ENCODE assay signal across 27 cellular contexts in genomic region chr1:224339422-224340033, GRCh38. TPM values are rescaled to one million over a fixed set of nuclear protein-coding genes. Genes with fewer than 3 reads are reported as not detected.
A peak's percentile ranks its signal among the peaks of the same experiment; 100 is the strongest.
DNase-seq lines count a peak whose midpoint lies in the region; ATAC-seq and TF ChIP-seq lines count a peak whose summit lies in the region.
"Had no signal": no experiment of that assay in that cellular context is flagged by ENCODE, and none has a peak within 500 bp of the region (broad histone marks: within the 10 kb centered on the region; RNA-seq: fewer than 3 reads in every experiment).

No MANE protein-coding gene starts in this region.

- no peak overlapping the region for H2BK5ac ChIP-seq in mesenchymal stem cell (ENCODE audit: low read depth, low read length, poor library complexity, severe bottlenecking)

- no peak overlapping the region for H3K18ac ChIP-seq in mesenchymal stem cell (ENCODE audit: low read depth in 1 of 2, low read length in 2 of 2)

- H3K36me3 ChIP-seq in HUES48 (ENCODE audit: control insufficient read depth, insufficient read depth, low read length) (no peaks in the 10 kb centered on the region), hepatocyte (replicated peaks; ENCODE audit: insufficient read depth, low read depth) (no peaks in the 10 kb centered on the region), mesenchymal stem cell (ENCODE audit: control insufficient read depth in 1 of 2, insufficient read depth in 2 of 2, low read depth in 1 of 2, low read length in 2 of 2) (no peaks in the 10 kb centered on the region), MG63 (no peaks in the 10 kb centered on the region)
- H3K36me3 ChIP-seq: ascending aorta, BLaER1, gastroesophageal sphincter, uterus had no signal

- peak overlapping the region; percentile 54 for H2AFZ ChIP-seq in hepatocyte
- no peak overlapping the region for H2AFZ ChIP-seq in mesenchymal stem cell (ENCODE audit: low read depth, low read length)

- H2BK120ac ChIP-seq in mesenchymal stem cell (ENCODE audit: low read depth, low read length): no peak overlapping the region

- H3K9me3 ChIP-seq in HUES48 (ENCODE audit: control insufficient read depth, insufficient read depth, low read length): peaks cover 23% of the 10 kb centered on the region
- no peaks in the 10 kb centered on the region for H3K9me3 ChIP-seq in hepatocyte (ENCODE audit: low read depth)
- H3K9me3 ChIP-seq in mesenchymal stem cell (ENCODE audit: control insufficient read depth, low read length): peaks cover 18% of the 10 kb centered on the region
- H3K9me3 ChIP-seq in MG63: peaks cover 25% of the 10 kb centered on the region

- H4K20me1 ChIP-seq in hepatocyte (ENCODE audit: insufficient read depth, poor library complexity, severe bottlenecking): no peaks in the 10 kb centered on the region
- H4K20me1 ChIP-seq: BLaER1 had no signal

- no peak overlapping the region for H3K23ac ChIP-seq in mesenchymal stem cell (ENCODE audit: low read length in 2 of 2)

- no peak overlapping the region for H2AK5ac ChIP-seq in mesenchymal stem cell (ENCODE audit: low read length, severe bottlenecking)

- ATAC-seq in GM21619 (IDR thresholded peaks at IDR 0.05; ENCODE audit: unreplicated experiment): no peak
- ATAC-seq: gastroesophageal sphincter; HCT116; left cardiac atrium; naive thymus-derived CD4-positive, alpha-beta T cell; stimulated activated effector memory CD8-positive, alpha-beta T cell treated with anti-CD3 and anti-CD28 coated beads, Interleukin-12 subunit alpha, Interleukin-12 subunit beta, amount 100 ng/mL, for 72 hours had no signal

- H3K79me1 ChIP-seq in mesenchymal stem cell (replicated peaks; ENCODE audit: low read length, poor library complexity, severe bottlenecking): peaks cover 2% of the 10 kb centered on the region

- peak overlapping the region; percentile 71 for H3K27ac ChIP-seq in 22Rv1
- peak overlapping the region; percentile 96 for H3K27ac ChIP-seq in HUES48 (ENCODE audit: low read depth, low read length)
- peak overlapping the region; percentile 81 for H3K27ac ChIP-seq in hepatocyte
- H3K27ac ChIP-seq in mesenchymal stem cell (ENCODE audit: low read length, poor library complexity, severe bottlenecking): peak overlapping the region; percentile 56
- H3K27ac ChIP-seq: ascending aorta, BLaER1, gastroesophageal sphincter, uterus had no signal

- no peak overlapping the region for H4K8ac ChIP-seq in mesenchymal stem cell (ENCODE audit: low read length)

- no peaks in the 10 kb centered on the region for H3K27me3 ChIP-seq in HUES48 (ENCODE audit: control insufficient read depth, insufficient read depth, low read length)
- H3K27me3 ChIP-seq in hepatocyte: no peaks in the 10 kb centered on the region
- H3K27me3 ChIP-seq in mesenchymal stem cell (ENCODE audit: control insufficient read depth in 1 of 2, insufficient read depth in 1 of 2, low read length in 2 of 2): no peaks in the 10 kb centered on the region
- H3K27me3 ChIP-seq in MG63: no peaks in the 10 kb centered on the region
- H3K27me3 ChIP-seq: ascending aorta, uterus had no signal

- H4K91ac ChIP-seq in mesenchymal stem cell (ENCODE audit: low read length): no peak overlapping the region

- H2BK12ac ChIP-seq in mesenchymal stem cell (ENCODE audit: low read length in 2 of 2): no peak overlapping the region

- H3K4ac ChIP-seq in mesenchymal stem cell (ENCODE audit: low read depth in 1 of 2, low read length in 2 of 2): no peak overlapping the region

- 49% methylated on average over 4 of the region's 4 CpGs for WGBS in hepatocyte (ENCODE audit: low lambda C conversion rate, missing lambda C conversion rate)
- WGBS in mesenchymal stem cell: 100% methylated on average over 1 of the region's 4 CpGs

- TF ChIP-seq CTCF in 22Rv1 (IDR thresholded peaks at IDR 0.05) (no peak), hepatocyte (IDR thresholded peaks at IDR 0.05; ENCODE audit: poor library complexity) (no peak)

- no peaks in the 10 kb centered on the region for H3K79me2 ChIP-seq in hepatocyte

- H2BK15ac ChIP-seq in mesenchymal stem cell (ENCODE audit: low read depth, poor library complexity, severe bottlenecking): no peak overlapping the region

- DNase-seq in hepatocyte (ENCODE audit: low spot score) (no peak), mesenchymal stem cell (no peak), MG63 (no peak), NCI-H69 (lab: John Stamatoyannopoulos, UW) (no peak)
- DNase-seq in stimulated activated naive CD4-positive, alpha-beta T cell (lab: John Stamatoyannopoulos, UW): no peak
- DNase-seq: activated CD4-positive, alpha-beta T cell treated with anti-CD3 and anti-CD28 coated beads, Interleukin-2, amount 50 U/mL, for 48 hours; activated naive CD8-positive, alpha-beta T cell treated with anti-CD3 and anti-CD28 coated beads for 36 hours; DND-41; KBM-7; left cardiac atrium; MM.1S; naive thymus-derived CD4-positive, alpha-beta T cell; NCI-H1694 treated with DMSO at 0.1 percent for 48 hours; NCI-H2227 treated with DMSO at 0.1 percent for 48 hours; NCI-H774; Right ventricle myocardium superior; stimulated activated CD4-positive, alpha-beta T cell treated with anti-CD3 and anti-CD28 coated beads, Interleukin-2, amount 100 ng/mL, for 48 hours; T-helper 9 cell; uterus had no signal

- peak overlapping the region; percentile 22 for H3K4me2 ChIP-seq in hepatocyte
- H3K4me2 ChIP-seq in mesenchymal stem cell (ENCODE audit: low read length, poor library complexity, severe bottlenecking): no peak overlapping the region
- H3K4me2 ChIP-seq: BLaER1 had no signal

- H3K4me3 ChIP-seq in HUES48 (ENCODE audit: low read depth, low read length) (0 out of 2 replicates have a peak overlapping the region, but pooled peaks have one; percentile 36), hepatocyte (no peak overlapping the region), mesenchymal stem cell (ENCODE audit: insufficient read depth in 1 of 2, low read depth in 1 of 2, low read length in 2 of 2) (no peak overlapping the region), MG63 (no peak overlapping the region)
- H3K4me3 ChIP-seq: ascending aorta, BLaER1, gastroesophageal sphincter, uterus had no signal

- no peak overlapping the region for H3K14ac ChIP-seq in mesenchymal stem cell (ENCODE audit: low read length in 2 of 2)

- H3K9me2 ChIP-seq in hepatocyte (replicated peaks; ENCODE audit: insufficient read depth): no peaks in the 10 kb centered on the region

- H3K9ac ChIP-seq in HUES48 (ENCODE audit: low read depth, low read length) (peak overlapping the region; percentile 73), mesenchymal stem cell (ENCODE audit: low read length) (no peak overlapping the region)
- H3K9ac ChIP-seq: BLaER1 had no signal

- peaks cover 12% of the 10 kb centered on the region for H3K4me1 ChIP-seq in HUES48 (ENCODE audit: control insufficient read depth, insufficient read depth, low read length)
- H3K4me1 ChIP-seq in hepatocyte (ENCODE audit: insufficient read depth): no peaks in the 10 kb centered on the region
- H3K4me1 ChIP-seq in mesenchymal stem cell (ENCODE audit: control insufficient read depth, insufficient read depth, low read depth, low read length): peaks cover 6% of the 10 kb centered on the region
- H3K4me1 ChIP-seq: ascending aorta, uterus had no signal

RNA-seq across cellular contexts. Expression of gene NVL, which starts 9.6 kb away (rescaled TPM):
- total RNA-seq in hepatocyte: 28.9 and 34.7 TPM in 2 replicates
- 15.9 and 16.5 TPM in 2 replicates for polyA plus RNA-seq in hepatocyte
- polyA plus RNA-seq in mesenchymal stem cell (2013, experiment 1 of 2): 20.2 TPM
- 21.9 TPM for polyA plus RNA-seq in mesenchymal stem cell (2013, experiment 2 of 2)
- 19.4 and 25.8 TPM in 2 replicates for total RNA-seq in MG63 (2014; rRNA removed; shearing (Covaris generic); ENCODE audit: low replicate concordance)

RNA-seq across cellular contexts. Expression of gene CNIH4, which starts 17.2 kb away (rescaled TPM):
- total RNA-seq in hepatocyte: 62.7 and 76.2 TPM in 2 replicates
- 96.6 and 106 TPM in 2 replicates for polyA plus RNA-seq in hepatocyte
- polyA plus RNA-seq in mesenchymal stem cell (2013, experiment 1 of 2): 109 TPM
- 118 TPM for polyA plus RNA-seq in mesenchymal stem cell (2013, experiment 2 of 2)
- total RNA-seq in MG63 (2014; rRNA removed; shearing (Covaris generic); ENCODE audit: low replicate concordance): 30.9 and 114 TPM in 2 replicates
